Comparison of ENCODE assay signal across 32 cellular contexts in the genomic region with DNA sequence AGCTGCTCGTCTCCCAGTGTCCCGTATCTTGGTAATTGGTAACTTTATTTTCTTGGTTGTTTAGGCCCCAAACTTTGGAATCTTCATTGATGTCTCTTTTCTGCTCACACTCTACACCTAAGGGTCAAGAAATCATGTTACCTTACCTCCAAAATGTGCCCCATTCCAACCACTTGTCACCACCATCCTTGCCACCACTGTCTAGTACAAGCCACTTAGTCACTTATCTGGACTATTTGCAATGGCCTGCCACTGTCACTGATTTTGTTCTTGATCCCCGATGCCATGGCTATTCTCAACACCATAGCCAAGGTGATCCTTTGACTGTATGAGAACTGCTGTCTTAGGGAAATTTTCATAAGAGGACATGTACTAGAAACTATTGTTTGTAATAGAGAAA. TPM values are rescaled to one million over a fixed set of nuclear protein-coding genes. Genes with fewer than 3 reads are reported as not detected.
"Had no signal": no experiment of that assay in that cellular context is flagged by ENCODE, and none has a peak within 500 bp of the region (broad histone marks: within the 10 kb centered on the region; RNA-seq: fewer than 3 reads in every experiment).

No MANE protein-coding gene starts in this region.

- H3K27me3 ChIP-seq: ascending aorta had no signal

- ATAC-seq: activated CD4-positive, alpha-beta T cell treated with anti-CD3 and anti-CD28 coated beads for 36 hours; activated CD4-positive, CD25-positive, alpha-beta regulatory T cell treated with anti-CD3 and anti-CD28 coated beads, Interleukin-2, amount 50 U/mL, for 24 hours; activated CD8-positive, alpha-beta memory T cell treated with anti-CD3 and anti-CD28 coated beads, Interleukin-2, amount 10 ng/mL, durations not matched to agents 7 days and 5 days; activated CD8-positive, alpha-beta T cell treated with anti-CD3 and anti-CD28 coated beads, Interleukin-2, amount 10 ng/mL, durations not matched to agents 7 days and 5 days; activated naive CD8-positive, alpha-beta T cell treated with anti-CD3 and anti-CD28 coated beads, Interleukin-2, amount 50 U/mL, for 24 hours; WTC11 had no signal

- H3K36me3 ChIP-seq: ascending aorta, WERI-Rb-1 had no signal

- FAIRE-seq: TTC549 had no signal

- H3K4me1 ChIP-seq: ascending aorta had no signal

- H3K9me3 ChIP-seq: ascending aorta had no signal

- DNase-seq: activated CD4-positive, alpha-beta memory T cell treated with anti-CD3 and anti-CD28 coated beads, Interleukin-2, amount 10 ng/mL, durations not matched to agents 7 days and 5 days; activated CD4-positive, alpha-beta T cell treated with anti-CD3 and anti-CD28 coated beads for 1 hour; activated CD4-positive, alpha-beta T cell treated with anti-CD3 and anti-CD28 coated beads for 36 hours; activated CD4-positive, alpha-beta T cell treated with anti-CD3 and anti-CD28 coated beads for 48 hours; activated CD4-positive, alpha-beta T cell treated with anti-CD3 and anti-CD28 coated beads, Interleukin-2, amount 10 ng/mL, durations not matched to agents 7 days and 5 days; activated CD4-positive, alpha-beta T cell treated with anti-CD3 and anti-CD28 coated beads, Interleukin-2, amount 50 U/mL, for 48 hours; activated CD4-positive, CD25-positive, alpha-beta regulatory T cell; activated CD8-positive, alpha-beta memory T cell treated with anti-CD3 and anti-CD28 coated beads for 24 hours; activated CD8-positive, alpha-beta memory T cell treated with anti-CD3 and anti-CD28 coated beads, Interleukin-2, amount 10 ng/mL, durations not matched to agents 7 days and 5 days; activated CD8-positive, alpha-beta memory T cell treated with anti-CD3 and anti-CD28 coated beads, Interleukin-2, amount 50 U/mL, for 48 hours; activated CD8-positive, alpha-beta T cell treated with anti-CD3 and anti-CD28 coated beads, Interleukin-2, amount 10 ng/mL, durations not matched to agents 7 days and 5 days; activated effector memory CD4-positive, alpha-beta T cell treated with Interleukin-2 at 50 U/mL for 16 hours; activated gamma-delta T cell; activated naive CD4-positive, alpha-beta T cell treated with anti-CD3 and anti-CD28 coated beads, Interleukin-2, amount 10 ng/mL, durations not matched to agents 7 days and 5 days; activated naive CD4-positive, alpha-beta T cell treated with Interleukin-2 at 50 U/mL for 16 hours; activated naive CD8-positive, alpha-beta T cell treated with anti-CD3 and anti-CD28 coated beads, Interleukin-2, amount 10 ng/mL, durations not matched to agents 7 days and 5 days; activated naive CD8-positive, alpha-beta T cell treated with anti-CD3 and anti-CD28 coated beads, Interleukin-2, amount 50 U/mL, for 24 hours; activated T-cell treated with anti-CD3 and anti-CD28 coated beads, Interleukin-2, amount 50 U/mL, for 24 hours; activated T-cell treated with anti-CD3 and anti-CD28 coated beads, Interleukin-2, amount 50 U/mL, for 48 hours; amygdala; anterior cingulate cortex; central memory CD4-positive, alpha-beta T cell; T-helper 1 cell; T-helper 2 cell; T-helper 9 cell; WERI-Rb-1 had no signal

- H3K27ac ChIP-seq: ascending aorta, WERI-Rb-1 had no signal

- H3K4me3 ChIP-seq: ascending aorta had no signal

RNA-seq across cellular contexts. Expression of a gene that starts 46.0 kb away (rescaled TPM):
- total RNA-seq: activated CD4-positive, alpha-beta memory T cell treated with anti-CD3 and anti-CD28 coated beads, Interleukin-2, amount 10 ng/mL, durations not matched to agents 7 days and 5 days; activated CD4-positive, alpha-beta T cell treated with anti-CD3 and anti-CD28 coated beads for 36 hours; activated CD4-positive, alpha-beta T cell treated with anti-CD3 and anti-CD28 coated beads, Interleukin-2, amount 10 ng/mL, durations not matched to agents 7 days and 5 days; activated CD8-positive, alpha-beta memory T cell treated with anti-CD3 and anti-CD28 coated beads, Interleukin-2, amount 10 ng/mL, durations not matched to agents 7 days and 5 days; activated CD8-positive, alpha-beta T cell treated with anti-CD3 and anti-CD28 coated beads, Interleukin-2, amount 10 ng/mL, durations not matched to agents 7 days and 5 days; activated naive CD8-positive, alpha-beta T cell treated with anti-CD3 and anti-CD28 coated beads, Interleukin-2, amount 10 ng/mL, durations not matched to agents 7 days and 5 days; activated T-helper 2 cell treated with anti-CD3 and anti-CD28 coated beads, Interferon-gamma antibody, Interleukin-2, Interleukin-4, amounts not matched to agents 10 μg/mL and 5 μg/mL and 100 μg/mL, durations not matched to agents 14 hours and 24 hours and 36 hours; ascending aorta; cardiac septum; WTC11 had no signal
